In the genomic region with DNA sequence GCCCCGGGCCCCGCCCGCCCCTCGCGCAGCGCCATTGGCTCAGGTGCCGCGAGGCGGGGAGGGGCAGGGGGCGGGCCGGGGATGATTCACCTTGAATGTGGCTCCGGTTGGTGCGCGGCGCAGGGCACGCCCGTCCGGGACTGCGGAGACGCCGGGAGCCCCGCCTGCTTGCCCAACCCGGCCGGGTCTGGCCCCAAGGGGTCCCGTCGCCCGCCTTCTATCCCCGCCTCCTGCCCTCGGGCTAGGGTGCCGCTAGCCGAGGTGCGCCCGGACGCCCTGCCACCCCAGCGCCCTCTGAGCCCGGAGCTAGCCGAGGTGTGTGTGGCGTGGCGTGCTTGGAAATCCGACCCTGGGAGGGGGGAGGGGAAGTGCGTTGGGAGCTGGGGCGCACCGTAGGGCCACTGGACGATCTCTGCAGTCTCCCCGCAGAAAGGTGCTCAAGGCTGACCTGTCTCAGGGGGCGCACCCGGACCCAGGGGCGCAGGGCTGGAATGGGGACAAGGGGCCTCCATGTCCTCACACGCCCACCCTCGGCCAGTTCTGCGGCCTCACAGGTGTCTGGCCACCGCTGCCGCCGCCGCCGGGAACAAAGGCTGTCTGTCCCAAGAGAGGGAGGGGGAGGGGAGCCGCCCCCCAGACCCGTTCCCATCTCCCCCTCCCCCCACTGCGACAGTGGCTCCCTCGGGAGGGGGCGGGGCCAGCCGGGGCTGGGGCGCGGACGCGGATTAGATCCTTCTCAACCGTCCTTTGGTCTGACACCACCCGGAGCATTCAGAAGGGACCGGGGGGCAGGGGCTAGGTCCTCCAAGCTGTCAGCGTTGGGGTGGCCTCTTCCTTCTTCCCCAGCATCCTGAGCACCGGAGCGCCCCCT, we compare ENCODE assay signal across 1 cellular context.
A peak's percentile ranks its signal among the peaks of the same experiment; 100 is the strongest.
TF ChIP-seq lines count a peak whose summit lies in the region.

No MANE protein-coding gene starts in this region.

TF ChIP-seq in K562, 482 proteins besides CTCF, POLR2A, EP300 and RAD21 (continued from another document and continues in another):
- TF ChIP-seq E2F5 (CRISPR knock-in tag; IDR thresholded peaks at IDR 0.05) (peak; percentile 96), HNRNPK (IDR thresholded peaks at IDR 0.05; ENCODE audit: low read depth, low read length, poor library complexity, severe bottlenecking) (no peak), IFI16 (CRISPR knock-in tag; IDR thresholded peaks at IDR 0.05) (no peak), CSDE1 (IDR thresholded peaks at IDR 0.05) (no peak), FOXK1 (CRISPR knock-in tag; IDR thresholded peaks at IDR 0.05; ENCODE audit: borderline replicate concordance) (peak; percentile 89; the same call in 1 of the 2 replicates), HIVEP1 (CRISPR knock-in tag; IDR thresholded peaks at IDR 0.05) (no peak), CBX5 (IDR thresholded peaks at IDR 0.05; ENCODE audit: borderline replicate concordance, low read depth) (no peak), BHLHE40 (IDR thresholded peaks at IDR 0.05; ENCODE audit: low read length) (peak; percentile 52; the same call in 1 of the 2 replicates), SMAD3 (CRISPR knock-in tag; conservative IDR thresholded peaks at IDR 0.05) (no peak), RBM15 (IDR thresholded peaks at IDR 0.05; ENCODE audit: insufficient read depth, low read length) (no peak), NR1H2 (CRISPR knock-in tag; IDR thresholded peaks at IDR 0.05) (no peak; the same call in 1 of the 2 replicates), POLR2B (IDR thresholded peaks at IDR 0.05; ENCODE audit: low read depth, partially characterized antibody) (peak; percentile 59), ZFP1 (CRISPR knock-in tag; IDR thresholded peaks at IDR 0.05) (no peak), CGGBP1 (CRISPR knock-in tag; IDR thresholded peaks at IDR 0.05) (no peak), NFYB (IDR thresholded peaks at IDR 0.05; ENCODE audit: extremely low read depth, insufficient read length) (peak; percentile 19), NR2F6 (CRISPR knock-in tag; IDR thresholded peaks at IDR 0.05) (no peak), NFATC3 (IDR thresholded peaks at IDR 0.05) (no peak), BDP1 (IDR thresholded peaks at IDR 0.05; ENCODE audit: insufficient read depth, insufficient read length) (no peak), DIDO1 (tag; IDR thresholded peaks at IDR 0.05; ENCODE audit: low read depth) (no peak), PREB (CRISPR knock-in tag; IDR thresholded peaks at IDR 0.05) (no peak), SAP30 (IDR thresholded peaks at IDR 0.05; ENCODE audit: borderline replicate concordance, insufficient read depth, low read depth, low read length, poor library complexity, severe bottlenecking) (peak; percentile 93), ESRRA (IDR thresholded peaks at IDR 0.05; ENCODE audit: borderline replicate concordance, low read depth) (peak; percentile 40; the same call in 1 of the 2 replicates), SRSF9 (IDR thresholded peaks at IDR 0.05; ENCODE audit: borderline replicate concordance, low read depth, low read length) (no peak), ETV6 (IDR thresholded peaks at IDR 0.05; ENCODE audit: borderline replicate concordance in 1 of 2, low read depth in 2 of 2, low read length in 1 of 2) (no peak), ETV6 (CRISPR knock-in tag; IDR thresholded peaks at IDR 0.05; ENCODE audit: borderline replicate concordance) (no peak; the same call in 1 of the 2 replicates), HOMEZ (CRISPR knock-in tag; IDR thresholded peaks at IDR 0.05) (0 out of 2 replicates have a peak, but pooled peaks have one; percentile 47), HMG20B (CRISPR knock-in tag; IDR thresholded peaks at IDR 0.05) (no peak), JUNB (CRISPR knock-in tag; conservative IDR thresholded peaks at IDR 0.05) (no peak), SIRT6 (IDR thresholded peaks at IDR 0.05; ENCODE audit: low read depth, low read length) (no peak), ZNF586 (CRISPR knock-in tag; conservative IDR thresholded peaks at IDR 0.05) (no peak), HMBOX1 (IDR thresholded peaks at IDR 0.05) (no peak), TEAD2 (tag; IDR thresholded peaks at IDR 0.05) (no peak), BMI1 (IDR thresholded peaks at IDR 0.05; ENCODE audit: low read length) (no peak), THRAP3 (IDR thresholded peaks at IDR 0.05; ENCODE audit: borderline replicate concordance) (no peak), ZNF764 (CRISPR knock-in tag; IDR thresholded peaks at IDR 0.05; ENCODE audit: low read depth) (no peak), GABPB1 (CRISPR knock-in tag; IDR thresholded peaks at IDR 0.05) (peak; percentile 72; the same call in 1 of the 2 replicates), ERF (CRISPR knock-in tag; IDR thresholded peaks at IDR 0.05) (no peak), ELK1 (CRISPR knock-in tag; IDR thresholded peaks at IDR 0.05) (no peak), NELFE (IDR thresholded peaks at IDR 0.05; ENCODE audit: insufficient read depth, insufficient read length) (no peak), ZNF668 (CRISPR knock-in tag; IDR thresholded peaks at IDR 0.05) (no peak), YBX1 (IDR thresholded peaks at IDR 0.05) (no peak), RUNX1 (IDR thresholded peaks at IDR 0.05; ENCODE audit: low read depth) (no peak), GTF2A2 (tag; IDR thresholded peaks at IDR 0.05) (no peak), POLR2H (tag; IDR thresholded peaks at IDR 0.05; ENCODE audit: low read depth) (no peak), SRSF1 (IDR thresholded peaks at IDR 0.05; ENCODE audit: low read depth, low read length) (no peak), HLTF (IDR thresholded peaks at IDR 0.05) (no peak), RBM39 (optimal IDR thresholded peaks at IDR 0.05; ENCODE audit: low read depth, low read length) (no peak), ZNF140 (CRISPR knock-in tag; IDR thresholded peaks at IDR 0.05) (no peak), ZNF197 (CRISPR knock-in tag; IDR thresholded peaks at IDR 0.05; ENCODE audit: low read depth) (no peak), MAZ (CRISPR knock-in tag; conservative IDR thresholded peaks at IDR 0.05 in 1 of 2, IDR thresholded peaks at IDR 0.05 in 1 of 2) (peak in 1 of 2 experiments; percentile 61; a peak in 2 of 4 replicates), TRIM28 (IDR thresholded peaks at IDR 0.05) (peak; percentile 37; the same call in 1 of the 2 replicates), FUS (optimal IDR thresholded peaks at IDR 0.05; ENCODE audit: low read depth, low read length) (no peak), NFE2L1 (tag; IDR thresholded peaks at IDR 0.05; ENCODE audit: borderline replicate concordance, low read depth) (no peak), DACH1 (IDR thresholded peaks at IDR 0.05; ENCODE audit: partially characterized antibody) (no peak), C11orf30 (IDR thresholded peaks at IDR 0.05; ENCODE audit: low read depth) (no peak), KAT7 (CRISPR knock-in tag; IDR thresholded peaks at IDR 0.05; ENCODE audit: borderline replicate concordance) (peak; percentile 39; the same call in 1 of the 2 replicates), KAT8 (IDR thresholded peaks at IDR 0.05; ENCODE audit: low read depth) (no peak), MECOM (CRISPR knock-in tag; IDR thresholded peaks at IDR 0.05) (no peak), ADNP (tag; IDR thresholded peaks at IDR 0.05) (no peak)
- TF ChIP-seq, protein P1, sequence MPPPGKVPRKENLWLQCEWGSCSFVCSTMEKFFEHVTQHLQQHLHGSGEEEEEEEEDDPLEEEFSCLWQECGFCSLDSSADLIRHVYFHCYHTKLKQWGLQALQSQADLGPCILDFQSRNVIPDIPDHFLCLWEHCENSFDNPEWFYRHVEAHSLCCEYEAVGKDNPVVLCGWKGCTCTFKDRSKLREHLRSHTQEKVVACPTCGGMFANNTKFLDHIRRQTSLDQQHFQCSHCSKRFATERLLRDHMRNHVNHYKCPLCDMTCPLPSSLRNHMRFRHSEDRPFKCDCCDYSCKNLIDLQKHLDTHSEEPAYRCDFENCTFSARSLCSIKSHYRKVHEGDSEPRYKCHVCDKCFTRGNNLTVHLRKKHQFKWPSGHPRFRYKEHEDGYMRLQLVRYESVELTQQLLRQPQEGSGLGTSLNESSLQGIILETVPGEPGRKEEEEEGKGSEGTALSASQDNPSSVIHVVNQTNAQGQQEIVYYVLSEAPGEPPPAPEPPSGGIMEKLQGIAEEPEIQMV (tag; conservative IDR thresholded peaks at IDR 0.05; ENCODE audit: low read depth) = no peak
- TF ChIP-seq, protein P2, sequence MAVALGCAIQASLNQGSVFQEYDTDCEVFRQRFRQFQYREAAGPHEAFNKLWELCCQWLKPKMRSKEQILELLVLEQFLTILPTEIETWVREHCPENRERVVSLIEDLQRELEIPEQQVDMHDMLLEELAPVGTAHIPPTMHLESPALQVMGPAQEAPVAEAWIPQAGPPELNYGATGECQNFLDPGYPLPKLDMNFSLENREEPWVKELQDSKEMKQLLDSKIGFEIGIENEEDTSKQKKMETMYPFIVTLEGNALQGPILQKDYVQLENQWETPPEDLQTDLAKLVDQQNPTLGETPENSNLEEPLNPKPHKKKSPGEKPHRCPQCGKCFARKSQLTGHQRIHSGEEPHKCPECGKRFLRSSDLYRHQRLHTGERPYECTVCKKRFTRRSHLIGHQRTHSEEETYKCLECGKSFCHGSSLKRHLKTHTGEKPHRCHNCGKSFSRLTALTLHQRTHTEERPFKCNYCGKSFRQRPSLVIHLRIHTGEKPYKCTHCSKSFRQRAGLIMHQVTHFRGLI (CRISPR knock-in tag; IDR thresholded peaks at IDR 0.05) = no peak
- TF ChIP-seq, protein P3, sequence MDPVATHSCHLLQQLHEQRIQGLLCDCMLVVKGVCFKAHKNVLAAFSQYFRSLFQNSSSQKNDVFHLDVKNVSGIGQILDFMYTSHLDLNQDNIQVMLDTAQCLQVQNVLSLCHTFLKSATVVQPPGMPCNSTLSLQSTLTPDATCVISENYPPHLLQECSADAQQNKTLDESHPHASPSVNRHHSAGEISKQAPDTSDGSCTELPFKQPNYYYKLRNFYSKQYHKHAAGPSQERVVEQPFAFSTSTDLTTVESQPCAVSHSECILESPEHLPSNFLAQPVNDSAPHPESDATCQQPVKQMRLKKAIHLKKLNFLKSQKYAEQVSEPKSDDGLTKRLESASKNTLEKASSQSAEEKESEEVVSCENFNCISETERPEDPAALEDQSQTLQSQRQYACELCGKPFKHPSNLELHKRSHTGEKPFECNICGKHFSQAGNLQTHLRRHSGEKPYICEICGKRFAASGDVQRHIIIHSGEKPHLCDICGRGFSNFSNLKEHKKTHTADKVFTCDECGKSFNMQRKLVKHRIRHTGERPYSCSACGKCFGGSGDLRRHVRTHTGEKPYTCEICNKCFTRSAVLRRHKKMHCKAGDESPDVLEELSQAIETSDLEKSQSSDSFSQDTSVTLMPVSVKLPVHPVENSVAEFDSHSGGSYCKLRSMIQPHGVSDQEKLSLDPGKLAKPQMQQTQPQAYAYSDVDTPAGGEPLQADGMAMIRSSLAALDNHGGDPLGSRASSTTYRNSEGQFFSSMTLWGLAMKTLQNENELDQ (CRISPR knock-in tag; IDR thresholded peaks at IDR 0.05; ENCODE audit: borderline replicate concordance) = 0 out of 2 replicates have a peak, but pooled peaks have one; percentile 60
